In the genomic region with DNA sequence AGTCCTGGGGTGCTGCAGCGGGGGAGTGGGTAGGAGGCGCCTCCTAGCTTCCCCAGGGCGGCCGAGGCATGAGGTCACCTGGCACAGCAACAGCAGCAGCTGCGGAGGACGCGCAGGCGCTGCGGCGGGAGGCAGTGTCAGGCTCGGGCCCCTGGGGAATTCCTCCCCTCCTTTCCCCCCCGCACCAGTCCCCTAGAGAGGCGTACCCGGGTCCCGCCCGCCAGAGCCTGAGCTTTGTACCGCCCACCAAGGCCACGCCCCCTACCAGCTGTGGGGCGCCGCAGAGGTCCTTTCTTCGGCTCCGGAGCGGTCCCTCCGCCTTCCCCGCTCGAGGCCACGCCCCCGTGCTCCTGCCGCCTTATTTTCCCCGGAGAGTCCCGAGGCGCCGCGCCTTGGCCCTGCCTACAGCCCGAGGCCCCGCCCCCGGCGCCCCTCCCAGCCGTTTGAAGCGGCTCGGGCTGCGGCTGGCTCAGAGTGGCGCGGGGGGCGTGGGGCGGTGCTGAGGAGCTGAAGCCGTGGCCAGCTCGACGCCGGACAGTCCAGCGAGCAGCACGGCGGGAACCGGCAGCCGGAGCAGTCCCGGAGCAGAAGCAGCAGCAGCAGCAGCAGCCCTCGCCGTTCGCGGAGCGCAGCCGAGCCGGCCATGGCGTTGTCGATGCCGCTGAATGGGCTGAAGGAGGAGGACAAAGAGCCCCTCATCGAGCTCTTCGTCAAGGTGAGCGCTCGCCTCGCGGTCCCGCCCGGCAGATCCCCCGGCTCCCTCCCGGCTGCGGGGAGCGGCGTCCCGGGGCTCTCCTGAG, we compare ENCODE assay signal across 8 cellular contexts. TPM values are rescaled to one million over a fixed set of nuclear protein-coding genes. Genes with fewer than 3 reads are reported as not detected.
A peak's percentile ranks its signal among the peaks of the same experiment; 100 is the strongest.
DNase-seq lines count a peak whose midpoint lies in the region; ATAC-seq and TF ChIP-seq lines count a peak whose summit lies in the region.

A gene (plus strand): TSS at position 537 of the 800 bp plus-strand sequence. CDS start 107 bp downstream, at position 644.

- intact Hi-C loops in cardiac septum (cut with DNase I), result loop anchor here (1.0 to 2.0 kb wide), 3 partner anchors 51 to 102 kb away; a partner anchor contains a TSS

- peak within 1 kb of the TSS; percentile 95 for H3K4me3 Mint-ChIP-seq in type B pancreatic cell

- peak within 1 kb of the TSS; percentile 93 for H3K27ac Mint-ChIP-seq in type B pancreatic cell

- no peaks in the 10 kb centered on the region for H3K9me3 ChIP-seq in adipocyte (ENCODE audit: control insufficient read depth, low read length)

- H3K36me3 ChIP-seq in adipocyte (ENCODE audit: control insufficient read depth, insufficient read depth, low read length, severe bottlenecking), result no peaks in the 10 kb centered on the region

- DNase-seq in GM12864 (ENCODE audit: low read depth), result peak; percentile 91
- peak; percentile 98 to 99 (median 99) for DNase-seq in NCI-H1417 (lab: John Stamatoyannopoulos, UW)
- peak; percentile 99 for DNase-seq in T follicular helper cell (ENCODE audit: low read depth)
- peak; percentile 100 for DNase-seq in adipocyte (ENCODE audit: low read depth)
- DNase-seq in cardiac septum (ENCODE audit: low spot score), result peak; percentile 100
- peak; percentile 99 for DNase-seq in pons (ENCODE audit: low spot score)
- DNase-seq in type B pancreatic cell (ENCODE audit: extremely low spot score, unreplicated experiment), result peak; percentile 100

- peaks cover 4% of the 10 kb centered on the region for H3K36me3 Mint-ChIP-seq in type B pancreatic cell

- peak within 1 kb of the TSS; percentile 98 for H3K9ac ChIP-seq in adipocyte (ENCODE audit: low read length)

- no peaks in the 10 kb centered on the region for H3K27me3 ChIP-seq in adipocyte (replicated peaks; ENCODE audit: control insufficient read depth, insufficient read depth, low read length)

- no peaks in the 10 kb centered on the region for H3K9me3 Mint-ChIP-seq in type B pancreatic cell

- peak; percentile 72 for ATAC-seq in HG02678 (IDR thresholded peaks at IDR 0.05; ENCODE audit: unreplicated experiment)

- TF ChIP-seq CTCF in GM12864 (IDR thresholded peaks at IDR 0.05; ENCODE audit: low read depth, low read length, missing control alignments) (peak; percentile 21), type B pancreatic cell (conservative IDR thresholded peaks at IDR 0.05) (no peak)

- peaks cover 37% of the 10 kb centered on the region for H3K4me1 ChIP-seq in adipocyte (ENCODE audit: control insufficient read depth, insufficient read depth, low read length)

- H3K27me3 Mint-ChIP-seq in type B pancreatic cell, result no peaks in the 10 kb centered on the region

- H3K4me3 ChIP-seq in GM12864 (ENCODE audit: low read depth, low read length) (peak within 1 kb of the TSS; percentile 69), adipocyte (ENCODE audit: low read length) (peak within 1 kb of the TSS; percentile 99)

- peaks cover 56% of the 10 kb centered on the region for H3K4me1 Mint-ChIP-seq in type B pancreatic cell (ENCODE audit: unreplicated experiment)

RNA-seq across cellular contexts. Expression of the gene that starts here (rescaled TPM):
- total RNA-seq in cardiac septum (316 TPM), type B pancreatic cell (ENCODE audit: low replicate concordance) (102 and 109 TPM in 2 replicates)

Comparison
In these comparisons a context has a peak if more than half of its experiments do, and no peak if none do; other contexts are left out.
1. Peak in every context shown above with its lines: DNase-seq, ATAC-seq and H3K4me3 ChIP-seq.